ENCODE assay signal across 11 cellular contexts in the genomic region with DNA sequence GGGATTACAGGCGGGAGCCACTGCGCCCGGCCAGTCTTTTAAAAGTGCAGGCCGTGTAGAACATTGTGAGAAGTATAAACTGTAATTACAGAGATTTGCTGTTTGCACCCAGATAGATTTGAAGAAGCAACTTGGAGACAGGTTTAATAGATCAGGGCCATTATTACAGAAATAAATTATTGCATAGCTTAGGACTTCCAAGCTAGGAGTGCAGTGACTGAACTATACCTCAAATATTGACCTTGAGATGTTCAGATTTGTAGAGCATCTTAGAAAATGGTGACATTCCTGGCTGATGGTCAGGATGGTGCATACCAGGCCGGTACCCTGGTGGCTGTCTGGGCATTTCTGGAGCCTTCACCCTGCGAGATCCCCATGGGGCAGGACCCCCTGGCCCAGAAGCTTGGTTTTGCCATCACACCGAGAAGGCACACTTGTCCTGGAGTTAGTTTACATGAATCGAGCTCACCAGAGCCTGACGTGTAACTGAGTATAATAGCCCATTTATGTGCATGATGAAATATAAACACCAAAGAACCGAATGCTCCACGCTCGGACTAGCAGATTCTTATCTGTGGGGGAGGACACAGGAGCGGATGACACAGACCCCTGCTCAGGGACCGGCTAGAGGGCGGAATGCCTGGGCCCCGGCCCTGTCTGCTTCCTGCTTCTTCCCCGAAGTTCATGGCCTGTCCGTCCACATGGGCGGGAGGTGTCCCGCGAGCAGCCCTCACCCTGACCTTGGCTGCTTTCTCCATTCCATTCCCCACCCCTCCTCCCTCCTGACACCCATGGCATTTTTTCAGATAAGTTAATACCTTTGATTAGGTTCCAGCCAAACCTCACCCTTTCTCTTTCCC. TPM values are rescaled to one million over a fixed set of nuclear protein-coding genes. Genes with fewer than 3 reads are reported as not detected.
A peak's percentile ranks its signal among the peaks of the same experiment; 100 is the strongest.
DNase-seq lines count a peak whose midpoint lies in the region; TF ChIP-seq lines count a peak whose summit lies in the region.
"Had no signal": no experiment of that assay in that cellular context is flagged by ENCODE, and none has a peak within 500 bp of the region (broad histone marks: within the 10 kb centered on the region; RNA-seq: fewer than 3 reads in every experiment).

No MANE protein-coding gene starts in this region.

- H3K27me3 Mint-ChIP-seq in activated CD4-positive, alpha-beta T cell treated with anti-CD3 and anti-CD28 coated beads, Interleukin-2, amount 10 ng/mL, durations not matched to agents 24 days and 14 days, result peaks cover 3% of the 10 kb centered on the region

- no peak overlapping the region for H2AFZ ChIP-seq in osteoblast (ENCODE audit: low read length)

- no peak overlapping the region for H3K4me3 ChIP-seq in AG10803 (ENCODE audit: low read length)
- H3K4me3 ChIP-seq in fibroblast of villous mesenchyme (ENCODE audit: low read depth, low read length), result no peak overlapping the region
- no peak overlapping the region for H3K4me3 ChIP-seq in osteoblast (ENCODE audit: insufficient read depth, low read length)

- no peaks in the 10 kb centered on the region for H3K9me3 ChIP-seq in osteoblast (ENCODE audit: low read depth, low read length)

- peak; percentile 8 for DNase-seq in AG10803 (ENCODE audit: low read depth)
- peak; percentile 60 for DNase-seq in SW480 (ENCODE audit: low spot score)
- peak; percentile 96 for DNase-seq in fibroblast of villous mesenchyme (ENCODE audit: low read depth)
- DNase-seq in osteoblast (ENCODE audit: insufficient read length, low spot score, missing footprints), result peak; percentile 83
- DNase-seq in NCI-H2196 (lab: John Stamatoyannopoulos, UW; ENCODE audit: unreplicated experiment), result no peak
- DNase-seq in AG08395 (ENCODE audit: low spot score), result no peak
- no peak for DNase-seq in activated CD4-positive, alpha-beta T cell treated with anti-CD3 and anti-CD28 coated beads, Interleukin-2, amount 10 ng/mL, durations not matched to agents 24 days and 14 days
- DNase-seq in MV-4-11 (lab: John Stamatoyannopoulos, UW), result no peak
- DNase-seq: activated CD8-positive, alpha-beta T cell treated with anti-CD3 and anti-CD28 coated beads, Interleukin-2, amount 10 ng/mL, durations not matched to agents 7 days and 5 days; cerebellar nuclear complex; H9 had no signal

- intact Hi-C loops in activated CD4-positive, alpha-beta T cell treated with anti-CD3 and anti-CD28 coated beads, Interleukin-2, amount 10 ng/mL, durations not matched to agents 24 days and 14 days (cut with micrococcal nuclease), result no loop called here

- H3K9me3 Mint-ChIP-seq in activated CD4-positive, alpha-beta T cell treated with anti-CD3 and anti-CD28 coated beads, Interleukin-2, amount 10 ng/mL, durations not matched to agents 24 days and 14 days, result no peaks in the 10 kb centered on the region
- H3K9me3 Mint-ChIP-seq: H9 had no signal

- H3K27me3 ChIP-seq in osteoblast (ENCODE audit: insufficient read depth, low read length), result no peaks in the 10 kb centered on the region

- no peaks in the 10 kb centered on the region for H4K20me1 ChIP-seq in osteoblast (ENCODE audit: insufficient read depth, low read length)

- no peaks in the 10 kb centered on the region for H3K36me3 ChIP-seq in osteoblast (ENCODE audit: insufficient read depth, low read length)

- TF ChIP-seq CTCF in AG10803 (conservative IDR thresholded peaks at IDR 0.05; ENCODE audit: low read length), result no peak
- no peak for TF ChIP-seq CTCF in fibroblast of villous mesenchyme (IDR thresholded peaks at IDR 0.05; ENCODE audit: insufficient read depth, low read depth, low read length)
- no peak for TF ChIP-seq CTCF in osteoblast (IDR thresholded peaks at IDR 0.05; ENCODE audit: extremely low read depth, low read depth, low read length)

- peaks cover 9% of the 10 kb centered on the region for H3K4me1 Mint-ChIP-seq in activated CD4-positive, alpha-beta T cell treated with anti-CD3 and anti-CD28 coated beads, Interleukin-2, amount 10 ng/mL, durations not matched to agents 24 days and 14 days

- H3K4me2 ChIP-seq in osteoblast (ENCODE audit: insufficient read depth, low read length), result peak overlapping the region; percentile 39

- H3K79me2 ChIP-seq in osteoblast (ENCODE audit: insufficient read depth, low read length), result no peaks in the 10 kb centered on the region

- no peak overlapping the region for H3K4me3 Mint-ChIP-seq in activated CD4-positive, alpha-beta T cell treated with anti-CD3 and anti-CD28 coated beads, Interleukin-2, amount 10 ng/mL, durations not matched to agents 24 days and 14 days
- H3K4me3 Mint-ChIP-seq: activated CD8-positive, alpha-beta T cell treated with anti-CD3 and anti-CD28 coated beads, Interleukin-2, amount 10 ng/mL, durations not matched to agents 7 days and 5 days; H9 had no signal

- H3K36me3 Mint-ChIP-seq in activated CD4-positive, alpha-beta T cell treated with anti-CD3 and anti-CD28 coated beads, Interleukin-2, amount 10 ng/mL, durations not matched to agents 24 days and 14 days (ENCODE audit: low read depth), result no peaks in the 10 kb centered on the region

- peaks cover 15% of the 10 kb centered on the region for H3K4me1 ChIP-seq in osteoblast (ENCODE audit: insufficient read depth, low read length)

- H3K27ac ChIP-seq in osteoblast (ENCODE audit: low read depth, low read length), result peak overlapping the region; percentile 8

- H3K27ac Mint-ChIP-seq in activated CD4-positive, alpha-beta T cell treated with anti-CD3 and anti-CD28 coated beads, Interleukin-2, amount 10 ng/mL, durations not matched to agents 24 days and 14 days, result no peak overlapping the region
- H3K27ac Mint-ChIP-seq: activated CD8-positive, alpha-beta T cell treated with anti-CD3 and anti-CD28 coated beads, Interleukin-2, amount 10 ng/mL, durations not matched to agents 7 days and 5 days; H9 had no signal

RNA-seq across cellular contexts. Expression of gene CCDC40, which starts 32.1 kb away (rescaled TPM):
- total RNA-seq in fibroblast of villous mesenchyme (3.2 and 6.9 TPM in 2 replicates), osteoblast (8.3 and 11.8 TPM in 2 replicates)
- 0.37 and 0.54 TPM in 2 replicates for total RNA-seq in activated CD4-positive, alpha-beta T cell treated with anti-CD3 and anti-CD28 coated beads, Interleukin-2, amount 10 ng/mL, durations not matched to agents 24 days and 14 days
- total RNA-seq: activated CD8-positive, alpha-beta T cell treated with anti-CD3 and anti-CD28 coated beads, Interleukin-2, amount 10 ng/mL, durations not matched to agents 7 days and 5 days had no signal

RNA-seq across cellular contexts. Expression of gene GAA, which starts 32.9 kb away (rescaled TPM):
- total RNA-seq in fibroblast of villous mesenchyme, result 15.1 and 24.5 TPM in 2 replicates
- total RNA-seq in osteoblast, result 76.7 and 91.3 TPM in 2 replicates
- 17.9 and 20.7 TPM in 2 replicates for total RNA-seq in activated CD4-positive, alpha-beta T cell treated with anti-CD3 and anti-CD28 coated beads, Interleukin-2, amount 10 ng/mL, durations not matched to agents 24 days and 14 days

RNA-seq across cellular contexts. Expression of gene TBC1D16, which starts 32.9 kb away (rescaled TPM):
- total RNA-seq in fibroblast of villous mesenchyme (32.8 and 44.8 TPM in 2 replicates), osteoblast (63.1 and 68.8 TPM in 2 replicates)
- total RNA-seq in activated CD4-positive, alpha-beta T cell treated with anti-CD3 and anti-CD28 coated beads, Interleukin-2, amount 10 ng/mL, durations not matched to agents 24 days and 14 days, result 1.4 and 1.9 TPM in 2 replicates

Comparison
In these comparisons a context has a peak if more than half of its experiments do, and no peak if none do; other contexts are left out.
1. DNase-seq: peak in AG10803 (single experiment), SW480 (single experiment), fibroblast of villous mesenchyme (single experiment) and osteoblast (single experiment); none in NCI-H2196 (single experiment), AG08395 (single experiment), activated CD4-positive, alpha-beta T cell treated with anti-CD3 and anti-CD28 coated beads, Interleukin-2, amount 10 ng/mL, durations not matched to agents 24 days and 14 days (single experiment) and MV-4-11 (single experiment).
2. RNA of gene TBC1D16, which starts 32.9 kb away (total RNA-seq): 63.1 to 68.8 TPM in osteoblast and 32.8 to 44.8 TPM in fibroblast of villous mesenchyme; 1.4 to 1.9 TPM in activated CD4-positive, alpha-beta T cell treated with anti-CD3 and anti-CD28 coated beads, Interleukin-2, amount 10 ng/mL, durations not matched to agents 24 days and 14 days; every median in the first group is over 10 times any median in the second.